ENCODE assay signal across 1 cellular context in genomic region chr5:40386293-40386692, GRCh38.
TF ChIP-seq lines count a peak whose summit lies in the region.

No MANE protein-coding gene starts in this region.

TF ChIP-seq in GM23338, 12 proteins besides CTCF, POLR2A, EP300 and RAD21 (continued from another document):
- TF ChIP-seq EZH2 (IDR thresholded peaks at IDR 0.05; ENCODE audit: low read depth, unreplicated experiment), result no peak
- no peak for TF ChIP-seq JUNB (IDR thresholded peaks at IDR 0.05; ENCODE audit: unreplicated experiment)
- no peak for TF ChIP-seq ZNF331 (CRISPR knock-in tag; IDR thresholded peaks at IDR 0.05; ENCODE audit: low read depth)
